1 cellular context compared by ENCODE assay signal in genomic region chr2:240572141-240573031, GRCh38.
TF ChIP-seq lines count a peak whose summit lies in the region.

No MANE protein-coding gene starts in this region.

TF ChIP-seq in HepG2, 621 proteins besides CTCF, POLR2A, EP300 and RAD21:
- TF ChIP-seq USF2 (IDR thresholded peaks at IDR 0.05; ENCODE audit: low read depth, low read length) = no peak
- no peak for TF ChIP-seq USF2 (CRISPR knock-in tag; IDR thresholded peaks at IDR 0.05; ENCODE audit: borderline replicate concordance)
- no peak for TF ChIP-seq REST (IDR thresholded peaks at IDR 0.05; ENCODE audit: borderline replicate concordance in 1 of 2, low read depth in 1 of 2, low read length in 2 of 2)
- TF ChIP-seq ZNF556 (CRISPR knock-in tag; IDR thresholded peaks at IDR 0.05; ENCODE audit: borderline replicate concordance) = no peak
- 0 out of 2 replicates have a peak, but pooled peaks have one; percentile 19 for TF ChIP-seq ZBTB33 (CRISPR knock-in tag; IDR thresholded peaks at IDR 0.05)
- TF ChIP-seq KDM2A (CRISPR knock-in tag; IDR thresholded peaks at IDR 0.05; ENCODE audit: borderline replicate concordance, low read depth) = no peak
- TF ChIP-seq AGO2 (optimal IDR thresholded peaks at IDR 0.05; ENCODE audit: low read depth, low read length) = peak; percentile 62
- TF ChIP-seq ZBTB38 (CRISPR knock-in tag; IDR thresholded peaks at IDR 0.05) = peak; percentile 57; the same call in 1 of the 2 replicates
- TF ChIP-seq ISX (CRISPR knock-in tag; conservative IDR thresholded peaks at IDR 0.05) = no peak
- TF ChIP-seq RBFOX2 (IDR thresholded peaks at IDR 0.05; ENCODE audit: low read depth, low read length) = peak; percentile 42; the same call in 1 of the 2 replicates
- no peak for TF ChIP-seq FOSL1 (CRISPR knock-in tag; IDR thresholded peaks at IDR 0.05; ENCODE audit: borderline replicate concordance)
- TF ChIP-seq PAXIP1 (CRISPR knock-in tag; conservative IDR thresholded peaks at IDR 0.05) = no peak
- no peak for TF ChIP-seq ESRRA (CRISPR knock-in tag; IDR thresholded peaks at IDR 0.05; ENCODE audit: low read depth)
- TF ChIP-seq RBM22 (optimal IDR thresholded peaks at IDR 0.05; ENCODE audit: low read length) = no peak
- TF ChIP-seq JDP2 (CRISPR knock-in tag; IDR thresholded peaks at IDR 0.05; ENCODE audit: borderline replicate concordance) = no peak
- no peak for TF ChIP-seq SMC3 (IDR thresholded peaks at IDR 0.05; ENCODE audit: low read length)
- TF ChIP-seq DPF2 (CRISPR knock-in tag; IDR thresholded peaks at IDR 0.05; ENCODE audit: borderline replicate concordance, low read depth) = no peak
- TF ChIP-seq HMGA1 (CRISPR knock-in tag; conservative IDR thresholded peaks at IDR 0.05) = no peak
- peak; percentile 8; the same call in 1 of the 2 replicates for TF ChIP-seq ZNF768 (CRISPR knock-in tag; IDR thresholded peaks at IDR 0.05)
- TF ChIP-seq ZNF251 (CRISPR knock-in tag; IDR thresholded peaks at IDR 0.05) = no peak
- TF ChIP-seq CBFB (CRISPR knock-in tag; IDR thresholded peaks at IDR 0.05) = no peak
- TF ChIP-seq ZBTB40 (IDR thresholded peaks at IDR 0.05) = no peak
- 0 out of 2 replicates have a peak, but pooled peaks have one; percentile 10 for TF ChIP-seq ZBTB40 (CRISPR knock-in tag; IDR thresholded peaks at IDR 0.05)
- TF ChIP-seq ZNF276 (CRISPR knock-in tag; IDR thresholded peaks at IDR 0.05; ENCODE audit: low read depth) = 0 out of 2 replicates have a peak, but pooled peaks have one; percentile 10
- TF ChIP-seq ZNF10 (CRISPR knock-in tag; IDR thresholded peaks at IDR 0.05; ENCODE audit: borderline replicate concordance, low read depth) = no peak
- TF ChIP-seq AGO1 (IDR thresholded peaks at IDR 0.05; ENCODE audit: low read depth, low read length, poor library complexity, severe bottlenecking) = peak; percentile 22
- TF ChIP-seq HHEX (CRISPR knock-in tag; IDR thresholded peaks at IDR 0.05) = no peak
